Comparison of ENCODE assay signal across 1 cellular context in genomic region chr15:78873796-78874761, GRCh38.
TF ChIP-seq lines count a peak whose summit lies in the region.

No MANE protein-coding gene starts in this region.

TF ChIP-seq in GM12878, 131 proteins besides CTCF, POLR2A, EP300 and RAD21 (continued from another document):
- TF ChIP-seq, protein P1, sequence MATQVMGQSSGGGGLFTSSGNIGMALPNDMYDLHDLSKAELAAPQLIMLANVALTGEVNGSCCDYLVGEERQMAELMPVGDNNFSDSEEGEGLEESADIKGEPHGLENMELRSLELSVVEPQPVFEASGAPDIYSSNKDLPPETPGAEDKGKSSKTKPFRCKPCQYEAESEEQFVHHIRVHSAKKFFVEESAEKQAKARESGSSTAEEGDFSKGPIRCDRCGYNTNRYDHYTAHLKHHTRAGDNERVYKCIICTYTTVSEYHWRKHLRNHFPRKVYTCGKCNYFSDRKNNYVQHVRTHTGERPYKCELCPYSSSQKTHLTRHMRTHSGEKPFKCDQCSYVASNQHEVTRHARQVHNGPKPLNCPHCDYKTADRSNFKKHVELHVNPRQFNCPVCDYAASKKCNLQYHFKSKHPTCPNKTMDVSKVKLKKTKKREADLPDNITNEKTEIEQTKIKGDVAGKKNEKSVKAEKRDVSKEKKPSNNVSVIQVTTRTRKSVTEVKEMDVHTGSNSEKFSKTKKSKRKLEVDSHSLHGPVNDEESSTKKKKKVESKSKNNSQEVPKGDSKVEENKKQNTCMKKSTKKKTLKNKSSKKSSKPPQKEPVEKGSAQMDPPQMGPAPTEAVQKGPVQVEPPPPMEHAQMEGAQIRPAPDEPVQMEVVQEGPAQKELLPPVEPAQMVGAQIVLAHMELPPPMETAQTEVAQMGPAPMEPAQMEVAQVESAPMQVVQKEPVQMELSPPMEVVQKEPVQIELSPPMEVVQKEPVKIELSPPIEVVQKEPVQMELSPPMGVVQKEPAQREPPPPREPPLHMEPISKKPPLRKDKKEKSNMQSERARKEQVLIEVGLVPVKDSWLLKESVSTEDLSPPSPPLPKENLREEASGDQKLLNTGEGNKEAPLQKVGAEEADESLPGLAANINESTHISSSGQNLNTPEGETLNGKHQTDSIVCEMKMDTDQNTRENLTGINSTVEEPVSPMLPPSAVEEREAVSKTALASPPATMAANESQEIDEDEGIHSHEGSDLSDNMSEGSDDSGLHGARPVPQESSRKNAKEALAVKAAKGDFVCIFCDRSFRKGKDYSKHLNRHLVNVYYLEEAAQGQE (IDR thresholded peaks at IDR 0.05; ENCODE audit: low read depth, low read length), result no peak
- TF ChIP-seq YY1 (IDR thresholded peaks at IDR 0.05; ENCODE audit: low read depth, low read length), result peak; percentile 31; the same call in 1 of the 2 replicates
- TF ChIP-seq CBX5 (IDR thresholded peaks at IDR 0.05; ENCODE audit: low read depth), result peak; percentile 11; the same call in 1 of the 2 replicates
TF ChIP-seq in GM12878: peak in this region for 8.
